In genomic region chr15:78075490-78076230, GRCh38 we compare ENCODE assay signal across 8 cellular contexts. TPM values are rescaled to one million over a fixed set of nuclear protein-coding genes. Genes with fewer than 3 reads are reported as not detected.
DNase-seq lines count a peak whose midpoint lies in the region; ATAC-seq and TF ChIP-seq lines count a peak whose summit lies in the region.

No MANE protein-coding gene starts in this region.

- no peaks in the 10 kb centered on the region for H3K9me3 ChIP-seq in HEK293 (ENCODE audit: control insufficient read depth, insufficient read depth, low read depth, low read length)

- CTCF ChIA-PET in HEK293 (lab: Yijun Ruan, JAX) = interaction anchor here (0.6 to 2.3 kb wide), 8 partner anchors 8 to 1748 kb away, joined by 3 to 12 read pairs (median 4); no protein-coding TSS in a partner anchor

- H3K36me3 ChIP-seq in HEK293 (ENCODE audit: control insufficient read depth in 2 of 2, insufficient read depth in 1 of 2, low read length in 2 of 2) = peaks cover 0 to 4% of the 10 kb centered on the region in 2 experiments; a peak in 1 of 3 replicates

- peaks cover 12% of the 10 kb centered on the region for H3K36me3 Mint-ChIP-seq in natural killer cell treated with Interleukin-12 subunit alpha and Interleukin-12 subunit beta and Interleukin-15 and Interleukin-18, amount 100 ng/mL, for 72 hours

- POLR2A ChIA-PET in HEK293 (lab: Yijun Ruan, JAX) = interaction anchor here (0.7 to 1.2 kb wide), 4 partner anchors 13 to 71 kb away, joined by 3 to 4 read pairs (median 3); no protein-coding TSS in a partner anchor

- H3K4me3 Mint-ChIP-seq in natural killer cell treated with Interleukin-12 subunit alpha and Interleukin-12 subunit beta and Interleukin-15 and Interleukin-18, amount 100 ng/mL, for 72 hours = peak overlapping the region; percentile 99

- H3K27me3 Mint-ChIP-seq in natural killer cell treated with Interleukin-12 subunit alpha and Interleukin-12 subunit beta and Interleukin-15 and Interleukin-18, amount 100 ng/mL, for 72 hours = no peaks in the 10 kb centered on the region

- TF ChIP-seq CTCF in HEK293 (tag by site-specific recombination; IDR thresholded peaks at IDR 0.05) (no peak), fibroblast of mammary gland (conservative IDR thresholded peaks at IDR 0.05; ENCODE audit: control insufficient read depth, insufficient read depth, low read depth, low read length) (no peak)

- peak; percentile 70 for DNase-seq in AG20443 (ENCODE audit: low spot score)
- peak; percentile 24 for DNase-seq in T1000 (lab: John Stamatoyannopoulos, UW)
- DNase-seq in fibroblast of mammary gland (ENCODE audit: low read depth) = peak; percentile 93
- no peak for DNase-seq in natural killer cell treated with Interleukin-12 subunit alpha and Interleukin-12 subunit beta and Interleukin-15 and Interleukin-18, amount 100 ng/mL, for 72 hours (ENCODE audit: low spot score)

- H3K27ac Mint-ChIP-seq in natural killer cell treated with Interleukin-12 subunit alpha and Interleukin-12 subunit beta and Interleukin-15 and Interleukin-18, amount 100 ng/mL, for 72 hours = peak overlapping the region; percentile 65 to 84

- H3K27ac ChIP-seq in HEK293 (ENCODE audit: extremely low read depth, low read depth, low read length) = peak overlapping the region; percentile 64

- H3K9me3 Mint-ChIP-seq in natural killer cell treated with Interleukin-12 subunit alpha and Interleukin-12 subunit beta and Interleukin-15 and Interleukin-18, amount 100 ng/mL, for 72 hours = no peaks in the 10 kb centered on the region

- H3K4me3 ChIP-seq in HEK293 (ENCODE audit: low read depth, low read length) = peak overlapping the region; percentile 6
- H3K4me3 ChIP-seq in fibroblast of mammary gland (ENCODE audit: control insufficient read depth, low read depth, low read length) = peak overlapping the region; percentile 91

- ATAC-seq in natural killer cell treated with Interleukin-12 subunit alpha and Interleukin-12 subunit beta and Interleukin-15 and Interleukin-18, amount 100 ng/mL, for 72 hours = no peak
- ATAC-seq in HG02884 (IDR thresholded peaks at IDR 0.05; ENCODE audit: unreplicated experiment) = no peak
- ATAC-seq in HG03280 (IDR thresholded peaks at IDR 0.05; ENCODE audit: unreplicated experiment) = no peak
- no peak for ATAC-seq in GM21619 (IDR thresholded peaks at IDR 0.05; ENCODE audit: unreplicated experiment)

- peaks cover 34 to 51% of the 10 kb centered on the region in 2 donors for H3K4me1 Mint-ChIP-seq in natural killer cell treated with Interleukin-12 subunit alpha and Interleukin-12 subunit beta and Interleukin-15 and Interleukin-18, amount 100 ng/mL, for 72 hours (ENCODE audit: low read depth in 2 of 2)

- H3K4me1 ChIP-seq in HEK293 (ENCODE audit: control insufficient read depth, insufficient read depth, low read length) = peaks cover 26% of the 10 kb centered on the region

TF ChIP-seq in HEK293, 187 proteins besides CTCF, POLR2A, EP300 and RAD21 (continues in another document):
- peak; percentile 62; the same call in 1 of the 2 replicates for TF ChIP-seq ZBTB20 (tag by site-specific recombination; IDR thresholded peaks at IDR 0.05)
- peak; percentile 91 for TF ChIP-seq SCRT2 (tag by site-specific recombination; IDR thresholded peaks at IDR 0.05)
- TF ChIP-seq ZNF624 (tag by site-specific recombination; IDR thresholded peaks at IDR 0.05) = no peak
- no peak for TF ChIP-seq ZNF362 (tag by site-specific recombination; IDR thresholded peaks at IDR 0.05)
- peak; percentile 21 for TF ChIP-seq ZBTB26 (tag by site-specific recombination; optimal IDR thresholded peaks at IDR 0.05)
- TF ChIP-seq GLIS2 (tag by site-specific recombination; IDR thresholded peaks at IDR 0.05) = peak; percentile 67; the same call in 1 of the 2 replicates
- no peak for TF ChIP-seq OVOL3 (tag by site-specific recombination; IDR thresholded peaks at IDR 0.05)
- TF ChIP-seq ZBTB48 (tag by site-specific recombination; IDR thresholded peaks at IDR 0.05) = peak; percentile 18; the same call in 1 of the 2 replicates
- peak; percentile 79; the same call in 1 of the 2 replicates for TF ChIP-seq ZNF561 (tag by site-specific recombination; IDR thresholded peaks at IDR 0.05; ENCODE audit: borderline replicate concordance)
- TF ChIP-seq ZNF629 (tag by site-specific recombination; IDR thresholded peaks at IDR 0.05) = peak; percentile 32; the same call in 1 of the 2 replicates
- peak; percentile 68; the same call in 1 of the 2 replicates for TF ChIP-seq ZNF324 (tag by site-specific recombination; IDR thresholded peaks at IDR 0.05)
- TF ChIP-seq ZFP69B (tag by site-specific recombination; IDR thresholded peaks at IDR 0.05) = peak; percentile 70
- peak; percentile 100 for TF ChIP-seq ZNF449 (tag by site-specific recombination; IDR thresholded peaks at IDR 0.05)
- 0 out of 2 replicates have a peak, but pooled peaks have one; percentile 9 for TF ChIP-seq ZNF596 (tag by site-specific recombination; IDR thresholded peaks at IDR 0.05)
- 0 out of 2 replicates have a peak, but pooled peaks have one; percentile 20 for TF ChIP-seq ZSCAN30 (tag by site-specific recombination; IDR thresholded peaks at IDR 0.05)
- TF ChIP-seq ZNF544 (tag by site-specific recombination; IDR thresholded peaks at IDR 0.05) = no peak
- TF ChIP-seq SP3 (tag by site-specific recombination; IDR thresholded peaks at IDR 0.05) = peak; percentile 39; the same call in 1 of the 2 replicates
- TF ChIP-seq ZNF704 (tag by site-specific recombination; IDR thresholded peaks at IDR 0.05) = no peak
- peak; percentile 72; the same call in 1 of the 2 replicates for TF ChIP-seq KLF8 (tag by site-specific recombination; IDR thresholded peaks at IDR 0.05)
- no peak for TF ChIP-seq ZNF394 (tag by site-specific recombination; IDR thresholded peaks at IDR 0.05; ENCODE audit: borderline replicate concordance)

RNA-seq across cellular contexts. Expression of gene TBC1D2B, which starts 1.9 kb away (rescaled TPM):
- total RNA-seq in natural killer cell treated with Interleukin-12 subunit alpha and Interleukin-12 subunit beta and Interleukin-15 and Interleukin-18, amount 100 ng/mL, for 72 hours = 10 to 100 TPM; 54.1 to 97.0 TPM

RNA-seq across cellular contexts. Expression of gene SH2D7, which starts 16.7 kb away (rescaled TPM):
- total RNA-seq in natural killer cell treated with Interleukin-12 subunit alpha and Interleukin-12 subunit beta and Interleukin-15 and Interleukin-18, amount 100 ng/mL, for 72 hours = not detected

RNA-seq across cellular contexts. Expression of gene CIB2, which starts 55.6 kb away (rescaled TPM):
- 1 to 10 TPM in 1 of 2 donors, under 1 TPM in 1; 0.67 to 1.8 TPM for total RNA-seq in natural killer cell treated with Interleukin-12 subunit alpha and Interleukin-12 subunit beta and Interleukin-15 and Interleukin-18, amount 100 ng/mL, for 72 hours
